ENCODE assay signal across 8 cellular contexts in the genomic region with DNA sequence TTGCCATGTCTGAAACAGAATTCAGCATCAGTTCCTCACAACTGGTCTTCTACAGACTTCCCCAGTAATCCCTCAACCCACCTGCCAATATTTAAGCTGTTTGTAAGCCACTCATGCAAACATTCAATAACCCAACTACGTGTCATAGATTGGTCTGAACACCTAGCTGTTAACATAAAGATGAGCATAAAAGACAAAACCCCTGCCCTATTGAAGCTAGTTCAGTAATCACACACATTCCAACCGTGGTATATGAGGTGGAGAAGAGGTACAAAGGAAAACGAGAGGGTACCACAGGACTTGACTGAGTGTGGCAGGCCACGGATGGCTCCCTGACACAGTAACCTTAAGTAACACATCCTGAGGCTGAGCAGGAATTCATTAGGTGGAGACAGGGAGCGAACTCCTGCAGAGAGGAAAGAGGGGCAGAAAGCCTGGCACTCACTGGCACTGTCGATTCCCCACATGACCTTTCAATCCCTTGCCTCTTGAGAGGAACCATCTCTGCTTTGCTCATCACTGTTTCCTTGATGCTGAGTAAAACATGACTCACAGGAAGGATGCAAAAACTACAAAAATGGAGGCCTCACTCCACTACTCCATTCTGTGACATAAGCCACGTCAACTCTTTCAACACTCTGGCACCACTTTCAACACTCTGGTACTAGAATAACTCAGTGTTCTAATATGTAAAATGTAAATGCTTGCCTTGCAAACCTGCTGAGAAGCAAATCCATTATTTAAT. TPM values are rescaled to one million over a fixed set of nuclear protein-coding genes. Genes with fewer than 3 reads are reported as not detected.
A peak's percentile ranks its signal among the peaks of the same experiment; 100 is the strongest.
DNase-seq lines count a peak whose midpoint lies in the region; ATAC-seq and TF ChIP-seq lines count a peak whose summit lies in the region.

No MANE protein-coding gene starts in this region.

- H3K27me3 Mint-ChIP-seq in progenitor cell of endocrine pancreas = no peaks in the 10 kb centered on the region

- H3K4me3 Mint-ChIP-seq in progenitor cell of endocrine pancreas (ENCODE audit: low read depth) = peak overlapping the region; percentile 92

- H3K36me3 Mint-ChIP-seq in progenitor cell of endocrine pancreas (ENCODE audit: insufficient read depth) = peaks cover 23% of the 10 kb centered on the region

- TF ChIP-seq CTCF in OCI-LY3 (IDR thresholded peaks at IDR 0.05; ENCODE audit: low read depth, low read length) (no peak), progenitor cell of endocrine pancreas (IDR thresholded peaks at IDR 0.05; ENCODE audit: unreplicated experiment) (no peak)

- H3K9ac ChIP-seq in OCI-LY3 (ENCODE audit: low read length) = no peak overlapping the region

- H2AFZ ChIP-seq in OCI-LY3 (ENCODE audit: low read depth, low read length) = no peak overlapping the region

- H3K4me1 Mint-ChIP-seq in progenitor cell of endocrine pancreas (ENCODE audit: low read depth) = peaks cover 13% of the 10 kb centered on the region

- no peaks in the 10 kb centered on the region for H3K27me3 ChIP-seq in OCI-LY3 (ENCODE audit: low read depth, low read length)

- H3K4me1 ChIP-seq in OCI-LY3 (ENCODE audit: low read length) = peaks cover 27% of the 10 kb centered on the region

- no peaks in the 10 kb centered on the region for H3K9me3 Mint-ChIP-seq in progenitor cell of endocrine pancreas (ENCODE audit: low read depth)

- no peaks in the 10 kb centered on the region for H3K9me3 ChIP-seq in OCI-LY3 (ENCODE audit: insufficient read depth, low read length)

- ATAC-seq in HG03565 (IDR thresholded peaks at IDR 0.05; ENCODE audit: unreplicated experiment) = no peak

- peaks cover 68% of the 10 kb centered on the region for H3K79me2 ChIP-seq in OCI-LY3 (ENCODE audit: low read length)

- DNase-seq in GM03348 (ENCODE audit: low spot score) = peak; percentile 63
- DNase-seq in dedifferentiated amniotic fluid mesenchymal stem cell (ENCODE audit: extremely low spot score) = peak; percentile 22
- no peak for DNase-seq in progenitor cell of endocrine pancreas (ENCODE audit: low spot score, unreplicated experiment)
- no peak for DNase-seq in activated gamma-delta T cell treated with Interleukin-2 at 50 U/mL for 16 hours
- DNase-seq in LoVo (ENCODE audit: low spot score) = no peak
- no peak for DNase-seq in NCI-H446 (lab: John Stamatoyannopoulos, UW)

- no peak overlapping the region for H3K27ac ChIP-seq in OCI-LY3 (ENCODE audit: low read length)

- peaks cover 40% of the 10 kb centered on the region for H3K36me3 ChIP-seq in OCI-LY3 (replicated peaks; ENCODE audit: low read depth, low read length)

- H3K4me2 ChIP-seq in OCI-LY3 (ENCODE audit: low read length) = peak overlapping the region; percentile 93

- H3K4me3 ChIP-seq in OCI-LY3 (ENCODE audit: low read length) = peak overlapping the region; percentile 92; the same call in 1 of the 2 replicates

- H3K27ac Mint-ChIP-seq in progenitor cell of endocrine pancreas = peak overlapping the region; percentile 97

- no peaks in the 10 kb centered on the region for H4K20me1 ChIP-seq in OCI-LY3 (ENCODE audit: insufficient read depth, low read length)

RNA-seq across cellular contexts. Expression of a gene that starts 31.3 kb away (rescaled TPM):
- 166 and 170 TPM in 2 replicates for total RNA-seq in progenitor cell of endocrine pancreas

Comparison
In these comparisons a context has a peak if more than half of its experiments do, and no peak if none do; other contexts are left out.
1. DNase-seq: peak in GM03348 (single experiment) and dedifferentiated amniotic fluid mesenchymal stem cell (single experiment); none in progenitor cell of endocrine pancreas (single experiment), activated gamma-delta T cell treated with Interleukin-2 at 50 U/mL for 16 hours (single experiment), LoVo (single experiment) and NCI-H446 (0 of 2).